In the genomic region with DNA sequence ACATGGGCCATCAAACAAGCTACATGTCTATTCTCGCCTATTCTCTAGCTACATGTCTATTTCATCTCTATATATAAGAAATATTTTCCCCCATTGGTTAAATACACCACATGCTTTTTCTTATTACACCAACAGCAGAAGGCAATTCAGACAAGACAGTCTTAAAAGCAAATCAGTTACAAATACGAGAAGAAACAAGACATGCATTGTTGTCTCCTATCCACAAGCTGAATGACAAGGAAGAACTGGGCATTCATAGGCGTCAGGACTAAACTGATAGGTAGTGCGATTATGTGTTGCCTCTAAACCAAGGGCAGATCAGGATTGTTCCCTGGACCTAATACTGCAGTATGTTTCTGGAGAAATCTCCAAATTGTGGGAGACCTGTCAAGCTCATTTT, we compare ENCODE assay signal across 6 cellular contexts.
"Had no signal": no experiment of that assay in that cellular context is flagged by ENCODE, and none has a peak within 500 bp of the region (broad histone marks: within the 10 kb centered on the region; RNA-seq: fewer than 3 reads in every experiment).

No MANE protein-coding gene starts in this region.

- DNase-seq: GM23248, GOT3, H7, H9, HCEC 1CT, HFFc6 had no signal
